8 cellular contexts compared by ENCODE assay signal in the genomic region with DNA sequence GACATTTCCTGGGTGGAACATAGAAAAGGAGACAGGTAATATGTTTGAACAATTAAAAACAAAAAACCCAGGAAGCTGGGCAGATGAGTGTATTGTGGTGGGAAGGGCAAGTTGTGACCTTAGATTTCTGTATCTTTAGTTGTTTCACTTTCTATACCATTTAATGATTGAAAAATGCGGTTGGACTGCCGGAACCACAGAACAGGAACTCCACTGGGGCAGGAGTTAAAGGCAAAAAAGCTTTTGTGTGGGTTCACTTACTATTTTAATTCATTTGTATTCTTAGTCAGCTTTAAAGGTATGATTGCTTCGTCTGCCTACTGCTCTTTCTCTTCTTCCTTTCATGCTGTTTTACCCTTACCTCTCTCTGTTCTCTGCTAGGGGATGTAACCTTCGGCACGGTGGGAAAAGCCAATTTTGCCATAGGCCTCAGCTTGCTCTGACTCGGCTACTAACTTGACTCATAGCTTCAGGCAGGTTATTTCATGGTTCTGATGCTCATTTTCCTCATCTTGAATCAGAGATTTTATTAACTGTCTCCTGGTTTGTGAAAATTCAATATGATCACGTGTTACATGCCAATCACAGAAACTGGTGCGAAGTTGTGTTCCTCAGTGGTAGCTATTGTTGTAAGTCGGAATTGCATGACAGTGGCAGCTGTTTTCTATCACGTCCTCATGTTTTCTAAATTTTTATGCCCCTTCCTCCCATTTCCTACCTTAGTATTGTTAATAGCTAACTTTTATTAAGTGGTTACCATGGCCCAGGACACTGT. TPM values are rescaled to one million over a fixed set of nuclear protein-coding genes. Genes with fewer than 3 reads are reported as not detected.
DNase-seq lines count a peak whose midpoint lies in the region; ATAC-seq lines count a peak whose summit lies in the region.

No MANE protein-coding gene starts in this region.

- intact Hi-C loops in Right ventricle myocardium inferior (cut with DNase I): no loop called here

- ATAC-seq in GM18508 (IDR thresholded peaks at IDR 0.05; ENCODE audit: insufficient read depth, unreplicated experiment) (peak; percentile 62), HG02642 (IDR thresholded peaks at IDR 0.05; ENCODE audit: poor library complexity, unreplicated experiment) (peak; percentile 60), Right ventricle myocardium inferior (no peak)
- peak; percentile 73 for ATAC-seq in activated naive CD4-positive, alpha-beta T cell treated with anti-CD3 and anti-CD28 coated beads, Interleukin-2, amount 50 U/mL, for 72 hours

- peaks cover 5 to 10% of the 10 kb centered on the region in 2 donors for H3K36me3 Mint-ChIP-seq in activated naive CD4-positive, alpha-beta T cell treated with anti-CD3 and anti-CD28 coated beads, Interleukin-2, amount 50 U/mL, for 72 hours

- H3K9me3 Mint-ChIP-seq in activated naive CD4-positive, alpha-beta T cell treated with anti-CD3 and anti-CD28 coated beads, Interleukin-2, amount 50 U/mL, for 72 hours: no peaks in the 10 kb centered on the region

- H3K27ac Mint-ChIP-seq in activated naive CD4-positive, alpha-beta T cell treated with anti-CD3 and anti-CD28 coated beads, Interleukin-2, amount 50 U/mL, for 72 hours: peak overlapping the region; percentile 91 to 95

- DNase-seq in NOMO-1 treated with DMSO at 0.1 percent for 48 hours (lab: John Stamatoyannopoulos, UW; ENCODE audit: unreplicated experiment): peak; percentile 83
- DNase-seq in activated naive CD4-positive, alpha-beta T cell treated with anti-CD3 and anti-CD28 coated beads, Interleukin-2, amount 50 U/mL, for 72 hours (ENCODE audit: low spot score in 2 of 2): peak; percentile 43 to 60
- peak; percentile 44 to 51 for DNase-seq in stimulated activated CD4-positive, alpha-beta T cell treated with anti-CD3 and anti-CD28 coated beads, Interleukin-2, amount 100 ng/mL, for 24 hours
- no peak for DNase-seq in Right ventricle myocardium inferior (ENCODE audit: missing footprints)
- no peak for DNase-seq in Ammon's horn (ENCODE audit: low spot score)
- no peak for DNase-seq in midbrain (lab: John Stamatoyannopoulos, UW)

RNA-seq across cellular contexts. Expression of a gene that starts 1.6 kb away (rescaled TPM):
- total RNA-seq in activated naive CD4-positive, alpha-beta T cell treated with anti-CD3 and anti-CD28 coated beads, Interleukin-2, amount 50 U/mL, for 72 hours: 10 to 100 TPM; 31.4 to 48.2 TPM
- 1.2 TPM for total RNA-seq in Right ventricle myocardium inferior

Comparison
In these comparisons a context has a peak if more than half of its experiments do, and no peak if none do; other contexts are left out.
1. DNase-seq: peak in NOMO-1 treated with DMSO at 0.1 percent for 48 hours (single experiment), activated naive CD4-positive, alpha-beta T cell treated with anti-CD3 and anti-CD28 coated beads, Interleukin-2, amount 50 U/mL, for 72 hours (2 of 2) and stimulated activated CD4-positive, alpha-beta T cell treated with anti-CD3 and anti-CD28 coated beads, Interleukin-2, amount 100 ng/mL, for 24 hours (2 of 2); none in Right ventricle myocardium inferior (single experiment), Ammon's horn (single experiment) and midbrain (single experiment).
2. RNA of a gene that starts 1.6 kb away (total RNA-seq): 31.4 to 48.2 TPM in activated naive CD4-positive, alpha-beta T cell treated with anti-CD3 and anti-CD28 coated beads, Interleukin-2, amount 50 U/mL, for 72 hours; 1.2 TPM in Right ventricle myocardium inferior (single experiment); every median in the first group is over 10 times any median in the second.